9 cellular contexts compared by ENCODE assay signal in genomic region chr2:39094717-39095363, GRCh38. TPM values are rescaled to one million over a fixed set of nuclear protein-coding genes. Genes with fewer than 3 reads are reported as not detected.
DNase-seq lines count a peak whose midpoint lies in the region; ATAC-seq and TF ChIP-seq lines count a peak whose summit lies in the region.
"Had no signal": no experiment of that assay in that cellular context is flagged by ENCODE, and none has a peak within 500 bp of the region (broad histone marks: within the 10 kb centered on the region; RNA-seq: fewer than 3 reads in every experiment).

No MANE protein-coding gene starts in this region.

- no peak overlapping the region for H3K9ac ChIP-seq in SK-N-SH

- no peak for DNase-seq in activated CD4-positive, alpha-beta T cell treated with anti-CD3 and anti-CD28 coated beads, Interleukin-2, amount 10 ng/mL, durations not matched to agents 24 days and 14 days
- DNase-seq in activated CD4-positive, alpha-beta T cell treated with anti-CD3 and anti-CD28 coated beads, Interleukin-2, amount 50 U/mL, for 4 hours: no peak
- DNase-seq in PC-9 (peak in 1 of 2 experiments; percentile 50), progenitor cell of endocrine pancreas (ENCODE audit: low spot score, unreplicated experiment) (no peak), SK-N-SH (no peak), nucleus accumbens (lab: John Stamatoyannopoulos, UW) (no peak), NCI-H1048 (lab: John Stamatoyannopoulos, UW) (no peak)

- no TSS peak for BruUV-seq in PC-9 (replicated peaks; lab: Mats Ljungman, UMichigan)

- H3K36me3 ChIP-seq in PC-9 (ENCODE audit: low read depth) (no peaks in the 10 kb centered on the region), SK-N-SH (replicated peaks in 1 of 2; ENCODE audit: control insufficient read depth in 1 of 2, insufficient read depth in 2 of 2, low read length in 1 of 2) (peaks cover 2 to 6% of the 10 kb centered on the region in 2 experiments)

- TF ChIP-seq RAD21 in SK-N-SH (IDR thresholded peaks at IDR 0.05; ENCODE audit: low read length): no peak

- H3K27ac Mint-ChIP-seq in activated CD4-positive, alpha-beta T cell treated with anti-CD3 and anti-CD28 coated beads, Interleukin-2, amount 10 ng/mL, durations not matched to agents 24 days and 14 days: peak overlapping the region; percentile 81
- H3K27ac Mint-ChIP-seq in progenitor cell of endocrine pancreas: peak overlapping the region; percentile 32

- no peak for TF ChIP-seq CTCF in PC-9 (conservative IDR thresholded peaks at IDR 0.05)
- no peak for TF ChIP-seq CTCF in progenitor cell of endocrine pancreas (IDR thresholded peaks at IDR 0.05; ENCODE audit: unreplicated experiment)
- no peak for TF ChIP-seq CTCF in SK-N-SH (IDR thresholded peaks at IDR 0.05)

- H4K20me1 ChIP-seq in PC-9 (ENCODE audit: insufficient read depth) (peaks cover 16% of the 10 kb centered on the region), SK-N-SH (ENCODE audit: insufficient read depth) (peaks cover 45% of the 10 kb centered on the region)

- H3K4me2 ChIP-seq in PC-9: peak overlapping the region; percentile 24
- H3K4me2 ChIP-seq in SK-N-SH: no peak overlapping the region
- H3K4me2 ChIP-seq: A549 had no signal

- H3K9me3 ChIP-seq in PC-9 (ENCODE audit: insufficient read depth, low read depth): no peaks in the 10 kb centered on the region
- H3K9me3 ChIP-seq in SK-N-SH: no peaks in the 10 kb centered on the region
- H3K9me3 ChIP-seq: A549 had no signal

- POLR2A ChIA-PET in PC-9 (lab: Charles Lee; ENCODE audit: unreplicated experiment) (no interaction called here), SK-N-SH (lab: Yijun Ruan, JAX) (no interaction called here)

- H3K9me2 ChIP-seq in PC-9 (ENCODE audit: insufficient read depth) (no peaks in the 10 kb centered on the region), SK-N-SH (no peaks in the 10 kb centered on the region)

- H3K4me3 ChIP-seq in PC-9 (no peak overlapping the region), SK-N-SH (ENCODE audit: low read depth in 2 of 2, low read length in 1 of 2) (no peak overlapping the region)
- H3K4me3 ChIP-seq: A549 had no signal

- H3K9me3 Mint-ChIP-seq in activated CD4-positive, alpha-beta T cell treated with anti-CD3 and anti-CD28 coated beads, Interleukin-2, amount 10 ng/mL, durations not matched to agents 24 days and 14 days: no peaks in the 10 kb centered on the region
- peaks cover 10% of the 10 kb centered on the region for H3K9me3 Mint-ChIP-seq in progenitor cell of endocrine pancreas (ENCODE audit: low read depth)

- peaks cover 20% of the 10 kb centered on the region for H3K4me1 ChIP-seq in PC-9 (replicated peaks; ENCODE audit: insufficient read depth)
- peaks cover 5 to 8% of the 10 kb centered on the region in 2 experiments for H3K4me1 ChIP-seq in SK-N-SH (ENCODE audit: control insufficient read depth in 1 of 2, insufficient read depth in 2 of 2, low read depth in 1 of 2, low read length in 1 of 2)

- intact Hi-C loops in activated CD4-positive, alpha-beta T cell treated with anti-CD3 and anti-CD28 coated beads, Interleukin-2, amount 10 ng/mL, durations not matched to agents 24 days and 14 days (cut with micrococcal nuclease): no loop called here
- intact Hi-C loops in PC-9 (cut with micrococcal nuclease; ENCODE audit: unreplicated experiment): no loop called here

- WGBS in SK-N-SH (ENCODE audit: low lambda C conversion rate): 100% methylated on average over 1 of the region's 1 CpG

- no peak overlapping the region for H2AFZ ChIP-seq in PC-9
- H2AFZ ChIP-seq in SK-N-SH (ENCODE audit: low read depth): no peak overlapping the region

- peak overlapping the region; percentile 14 for H3K27ac ChIP-seq in PC-9
- no peak overlapping the region for H3K27ac ChIP-seq in SK-N-SH (ENCODE audit: low read depth in 2 of 2, low read length in 1 of 2)
- H3K27ac ChIP-seq: A549 had no signal

- H3K27me3 ChIP-seq in PC-9 (ENCODE audit: insufficient read depth, low read depth) (no peaks in the 10 kb centered on the region), SK-N-SH (ENCODE audit: insufficient read depth) (no peaks in the 10 kb centered on the region)

- H3K79me2 ChIP-seq in PC-9 (ENCODE audit: low read depth) (peaks cover 88% of the 10 kb centered on the region), SK-N-SH (ENCODE audit: insufficient read depth) (peaks cover 100% of the 10 kb centered on the region)

- H3F3A ChIP-seq in PC-9 (ENCODE audit: insufficient read depth, low read depth): peaks cover 11% of the 10 kb centered on the region
- no peaks in the 10 kb centered on the region for H3F3A ChIP-seq in SK-N-SH (replicated peaks; ENCODE audit: insufficient read depth)

- ATAC-seq in HG02884 (IDR thresholded peaks at IDR 0.05; ENCODE audit: unreplicated experiment): peak; percentile 83
- ATAC-seq: A549 had no signal

- CTCF ChIA-PET in PC-9 (lab: Charles Lee): no interaction called here
- CTCF ChIA-PET in SK-N-SH (lab: Yijun Ruan, JAX): interaction anchor here (0.9 to 2.7 kb wide), 4 partner anchors 29 to 347 kb away, joined by 3 to 12 read pairs (median 6); no protein-coding TSS in a partner anchor

- no peak for TF ChIP-seq EP300 in SK-N-SH (IDR thresholded peaks at IDR 0.05; ENCODE audit: borderline replicate concordance in 1 of 2, low read depth in 1 of 2, low read length in 1 of 2)

- peaks cover 55% of the 10 kb centered on the region for H3K4me1 Mint-ChIP-seq in activated CD4-positive, alpha-beta T cell treated with anti-CD3 and anti-CD28 coated beads, Interleukin-2, amount 10 ng/mL, durations not matched to agents 24 days and 14 days
- H3K4me1 Mint-ChIP-seq in progenitor cell of endocrine pancreas (ENCODE audit: low read depth): peaks cover 14% of the 10 kb centered on the region

- peaks cover 36% of the 10 kb centered on the region for H3K36me3 Mint-ChIP-seq in activated CD4-positive, alpha-beta T cell treated with anti-CD3 and anti-CD28 coated beads, Interleukin-2, amount 10 ng/mL, durations not matched to agents 24 days and 14 days (ENCODE audit: low read depth)
- peaks cover 15% of the 10 kb centered on the region for H3K36me3 Mint-ChIP-seq in progenitor cell of endocrine pancreas (ENCODE audit: insufficient read depth)

- H3K4me3 Mint-ChIP-seq in activated CD4-positive, alpha-beta T cell treated with anti-CD3 and anti-CD28 coated beads, Interleukin-2, amount 10 ng/mL, durations not matched to agents 24 days and 14 days: peak overlapping the region; percentile 28
- H3K4me3 Mint-ChIP-seq in progenitor cell of endocrine pancreas (ENCODE audit: low read depth): no peak overlapping the region

- H3K27me3 Mint-ChIP-seq in activated CD4-positive, alpha-beta T cell treated with anti-CD3 and anti-CD28 coated beads, Interleukin-2, amount 10 ng/mL, durations not matched to agents 24 days and 14 days: no peaks in the 10 kb centered on the region
- H3K27me3 Mint-ChIP-seq in progenitor cell of endocrine pancreas: no peaks in the 10 kb centered on the region

TF ChIP-seq in SK-N-SH, 30 proteins besides CTCF, POLR2A, EP300 and RAD21:
- no peak for TF ChIP-seq RFX5 (IDR thresholded peaks at IDR 0.05; ENCODE audit: low read length)
- TF ChIP-seq POLR2AphosphoS5 (IDR thresholded peaks at IDR 0.05; ENCODE audit: low read depth, low read length): no peak
- TF ChIP-seq, protein P1, sequence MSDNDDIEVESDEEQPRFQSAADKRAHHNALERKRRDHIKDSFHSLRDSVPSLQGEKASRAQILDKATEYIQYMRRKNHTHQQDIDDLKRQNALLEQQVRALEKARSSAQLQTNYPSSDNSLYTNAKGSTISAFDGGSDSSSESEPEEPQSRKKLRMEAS (IDR thresholded peaks at IDR 0.05; ENCODE audit: low read depth): no peak
- TF ChIP-seq FOXM1 (IDR thresholded peaks at IDR 0.05; ENCODE audit: low read depth): no peak
- TF ChIP-seq NRF1 (IDR thresholded peaks at IDR 0.05; ENCODE audit: low read depth, low read length): no peak
- no peak for TF ChIP-seq TCF12 (IDR thresholded peaks at IDR 0.05)

RNA-seq across cellular contexts. Expression of gene SOS1, which starts 26.0 kb away (rescaled TPM):
- total RNA-seq in activated CD4-positive, alpha-beta T cell treated with anti-CD3 and anti-CD28 coated beads, Interleukin-2, amount 10 ng/mL, durations not matched to agents 24 days and 14 days: 66.1 and 74.5 TPM in 2 replicates
- total RNA-seq in PC-9 (2021) (19.2 and 34.7 TPM in 2 replicates), progenitor cell of endocrine pancreas (68.3 and 77.0 TPM in 2 replicates)
- 12.8 and 14.6 TPM in 2 replicates for polyA plus RNA-seq in SK-N-SH (2012; rRNA removed)
- polyA plus RNA-seq in SK-N-SH (2012; cell fraction: cytosol; rRNA removed): 10.8 and 12.0 TPM in 2 replicates
- 9.7 and 30.1 TPM in 2 replicates for polyA plus RNA-seq in SK-N-SH (2012; cell fraction: nucleus; rRNA removed)
